Comparison of ENCODE assay signal across 1 cellular context in genomic region chr17:28598799-28599310, GRCh38.
TF ChIP-seq lines count a peak whose summit lies in the region.

Gene SPAG5 (minus strand): TSS chr17:28599025. CDS start chr17:28598946, 79 bp downstream.

TF ChIP-seq in H1, 55 proteins besides CTCF, POLR2A, EP300 and RAD21 (continued from another document):
- TF ChIP-seq CHD7 (IDR thresholded peaks at IDR 0.05; ENCODE audit: insufficient replicate concordance, low read length) (no peak), E2F6 (IDR thresholded peaks at IDR 0.05) (no peak), BRCA1 (IDR thresholded peaks at IDR 0.05; ENCODE audit: low read depth, low read length) (no peak), TAF7 (optimal IDR thresholded peaks at IDR 0.05; ENCODE audit: borderline replicate concordance, low read depth, low read length) (peak; percentile 72), FOSL1 (IDR thresholded peaks at IDR 0.05; ENCODE audit: insufficient read depth, low read depth, low read length) (no peak), EGR1 (IDR thresholded peaks at IDR 0.05; ENCODE audit: borderline replicate concordance, low read depth, low read length) (no peak), MAFK (IDR thresholded peaks at IDR 0.05; ENCODE audit: low read depth, low read length) (no peak), SIN3A (conservative IDR thresholded peaks at IDR 0.05 in 1 of 2, IDR thresholded peaks at IDR 0.05 in 1 of 2; ENCODE audit: low read depth in 1 of 2, low read length in 2 of 2) (peak in 1 of 2 experiments; percentile 86; a peak in 2 of 4 replicates), RXRA (IDR thresholded peaks at IDR 0.05; ENCODE audit: insufficient read depth, low read depth, low read length) (no peak), SP2 (IDR thresholded peaks at IDR 0.05; ENCODE audit: low read length) (no peak), CTBP2 (IDR thresholded peaks at IDR 0.05; ENCODE audit: borderline replicate concordance, insufficient read depth, insufficient read length, low read length) (no peak), USF2 (IDR thresholded peaks at IDR 0.05; ENCODE audit: low read length) (no peak), CEBPB (IDR thresholded peaks at IDR 0.05; ENCODE audit: low read depth, low read length) (no peak), RFX5 (IDR thresholded peaks at IDR 0.05; ENCODE audit: borderline replicate concordance, low read depth, low read length) (no peak), EZH2 (IDR thresholded peaks at IDR 0.05; ENCODE audit: low read depth, low read length, severe bottlenecking) (no peak), HDAC2 (IDR thresholded peaks at IDR 0.05; ENCODE audit: borderline replicate concordance in 1 of 2, low read depth in 2 of 2, low read length in 2 of 2) (no peak), POU5F1 (IDR thresholded peaks at IDR 0.05; ENCODE audit: low read depth, low read length) (no peak), GABPA (IDR thresholded peaks at IDR 0.05; ENCODE audit: borderline replicate concordance, insufficient read depth, low read length) (no peak), CHD1 (IDR thresholded peaks at IDR 0.05; ENCODE audit: low read depth, low read length) (no peak), BCL11A (IDR thresholded peaks at IDR 0.05; ENCODE audit: low read depth in 2 of 2, low read length in 2 of 2) (no peak), JUND (IDR thresholded peaks at IDR 0.05; ENCODE audit: low read length) (no peak), CBX8 (IDR thresholded peaks at IDR 0.05; ENCODE audit: borderline replicate concordance, low read depth, low read length) (no peak), SIX5 (IDR thresholded peaks at IDR 0.05; ENCODE audit: low read depth, low read length) (no peak), CHD2 (IDR thresholded peaks at IDR 0.05; ENCODE audit: low read length) (no peak), TBP (IDR thresholded peaks at IDR 0.05; ENCODE audit: low read depth, low read length) (peak; percentile 76), RBBP5 (IDR thresholded peaks at IDR 0.05; ENCODE audit: borderline replicate concordance, low read depth, low read length) (peak; percentile 44; the same call in 1 of the 2 replicates), YY1 (IDR thresholded peaks at IDR 0.05; ENCODE audit: low read depth, low read length) (peak; percentile 92), POLR2AphosphoS5 (IDR thresholded peaks at IDR 0.05; ENCODE audit: low read depth, low read length) (peak; percentile 94), SP4 (IDR thresholded peaks at IDR 0.05; ENCODE audit: low read length) (no peak; the same call in 1 of the 2 replicates), CREB1 (IDR thresholded peaks at IDR 0.05) (peak; percentile 72), TCF12 (IDR thresholded peaks at IDR 0.05; ENCODE audit: low read depth, low read length) (no peak), JUN (IDR thresholded peaks at IDR 0.05; ENCODE audit: low read depth, low read length) (no peak), ATF2 (IDR thresholded peaks at IDR 0.05; ENCODE audit: low read length) (no peak; the same call in 1 of the 2 replicates), KDM4A (IDR thresholded peaks at IDR 0.05; ENCODE audit: low read depth, low read length, severe bottlenecking) (peak; percentile 88), SUZ12 (IDR thresholded peaks at IDR 0.05; ENCODE audit: low read length) (no peak), SRF (IDR thresholded peaks at IDR 0.05; ENCODE audit: low read depth, low read length) (no peak), RNF2 (IDR thresholded peaks at IDR 0.05; ENCODE audit: borderline replicate concordance, low read depth, low read length, missing control alignments, poor library complexity, severe bottlenecking) (no peak), TAF1 (IDR thresholded peaks at IDR 0.05; ENCODE audit: low read depth, low read length) (peak; percentile 92), GTF2F1 (IDR thresholded peaks at IDR 0.05; ENCODE audit: borderline replicate concordance, low read depth, low read length) (no peak), ZNF274 (IDR thresholded peaks at IDR 0.05; ENCODE audit: borderline replicate concordance, extremely low read depth, low read length) (no peak), TEAD4 (IDR thresholded peaks at IDR 0.05; ENCODE audit: low read depth, low read length) (no peak), SAP30 (IDR thresholded peaks at IDR 0.05; ENCODE audit: insufficient read depth, insufficient replicate concordance, low read length) (no peak), ATF3 (IDR thresholded peaks at IDR 0.05; ENCODE audit: insufficient read depth, low read depth, low read length) (no peak), PHF8 (conservative IDR thresholded peaks at IDR 0.05; ENCODE audit: low read depth, low read length) (peak; percentile 92; the same call in 1 of the 2 replicates), NRF1 (IDR thresholded peaks at IDR 0.05; ENCODE audit: low read depth, low read length) (no peak), KDM1A (IDR thresholded peaks at IDR 0.05; ENCODE audit: borderline replicate concordance, low read length) (no peak), NANOG (IDR thresholded peaks at IDR 0.05; ENCODE audit: insufficient read depth, low read depth, low read length, poor library complexity, severe bottlenecking) (no peak), CBX5 (IDR thresholded peaks at IDR 0.05; ENCODE audit: low read depth, low read length) (no peak), KDM5A (IDR thresholded peaks at IDR 0.05; ENCODE audit: low read length) (peak; percentile 70; the same call in 1 of the 2 replicates), SP1 (IDR thresholded peaks at IDR 0.05; ENCODE audit: low read depth, low read length) (peak; percentile 78)
